14 cellular contexts compared by ENCODE assay signal in genomic region chr12:4664111-4664510, GRCh38. TPM values are rescaled to one million over a fixed set of nuclear protein-coding genes. Genes with fewer than 3 reads are reported as not detected.
A peak's percentile ranks its signal among the peaks of the same experiment; 100 is the strongest.
DNase-seq lines count a peak whose midpoint lies in the region; ATAC-seq, FAIRE-seq and TF ChIP-seq lines count a peak whose summit lies in the region.
"Had no signal": no experiment of that assay in that cellular context is flagged by ENCODE, and none has a peak within 500 bp of the region (broad histone marks: within the 10 kb centered on the region; RNA-seq: fewer than 3 reads in every experiment).

No MANE protein-coding gene starts in this region.

- TF ChIP-seq CTCF in foreskin keratinocyte (conservative IDR thresholded peaks at IDR 0.05) (no peak), pancreas (IDR thresholded peaks at IDR 0.05) (no peak)

- ATAC-seq in foreskin keratinocyte (peak; percentile 83), pancreas (no peak), Right ventricle myocardium superior (ENCODE audit: poor library complexity) (no peak), GM21367 (IDR thresholded peaks at IDR 0.05; ENCODE audit: unreplicated experiment) (no peak)
- ATAC-seq: activated CD8-positive, alpha-beta T cell treated with anti-CD3 and anti-CD28 coated beads for 36 hours had no signal

- H3K4me3 ChIP-seq in pancreas, result no peak overlapping the region
- H3K4me3 ChIP-seq: esophagus muscularis mucosa, thoracic aorta had no signal

- H3K36me3 ChIP-seq in pancreas, result peaks cover 13 to 57% (median 28%) of the 10 kb centered on the region in 3 donors

- H3K27me3 ChIP-seq in foreskin keratinocyte, result no peaks in the 10 kb centered on the region
- no peaks in the 10 kb centered on the region for H3K27me3 ChIP-seq in pancreas
- H3K27me3 ChIP-seq: esophagus muscularis mucosa had no signal

- 49 to 93% methylated on average over 2 of the region's 2 CpGs for WGBS in pancreas, 2 donors

- peak; percentile 62 for DNase-seq in AG08396 (ENCODE audit: low spot score)
- peak; percentile 5 for DNase-seq in HK-2 (ENCODE audit: unreplicated experiment)
- DNase-seq in amniotic stem cell (lab: John Stamatoyannopoulos, UW), result peak; percentile 50
- DNase-seq in foreskin keratinocyte, result peak; percentile 14 to 74
- DNase-seq in pancreas, result no peak
- DNase-seq in stimulated activated CD4-positive, alpha-beta T cell treated with anti-CD3 and anti-CD28 coated beads, Interleukin-4, amount 100 ng/mL, for 1 hour, result no peak
- DNase-seq in Right ventricle myocardium superior, result no peak
- DNase-seq: activated CD8-positive, alpha-beta T cell treated with anti-CD3 and anti-CD28 coated beads for 36 hours; NCI-H1092 treated with DMSO at 0.1 percent for 48 hours; NCI-H526 treated with DMSO at 0.1 percent for 48 hours had no signal

- no peaks in the 10 kb centered on the region for H3K4me1 ChIP-seq in foreskin keratinocyte
- no peaks in the 10 kb centered on the region for H3K4me1 ChIP-seq in pancreas
- H3K4me1 ChIP-seq: esophagus muscularis mucosa had no signal

- intact Hi-C loops in pancreas (cut with DNase I) (no loop called here), Right ventricle myocardium superior (cut with DNase I) (no loop called here)

- no peak overlapping the region for H3K27ac ChIP-seq in foreskin keratinocyte
- H3K27ac ChIP-seq in pancreas, result no peak overlapping the region
- H3K27ac ChIP-seq: esophagus muscularis mucosa, thoracic aorta had no signal

- no peak for FAIRE-seq in pancreas (lab: Jason Lieb, UNC)
- FAIRE-seq: GM12891 had no signal

- H3K9me3 ChIP-seq in pancreas, result no peaks in the 10 kb centered on the region
- H3K9me3 ChIP-seq: esophagus muscularis mucosa, thoracic aorta had no signal

RNA-seq across cellular contexts. Expression of gene NDUFA9, which starts 15.2 kb away (rescaled TPM):
- 129 TPM in 2 replicates for total RNA-seq in foreskin keratinocyte
- 129 and 134 TPM in 2 replicates for polyA plus RNA-seq in foreskin keratinocyte
- total RNA-seq in pancreas, result 10 to 100 TPM; 21.1 to 45.3 (median 36.1) TPM
- polyA plus RNA-seq in pancreas, result 10 to 100 TPM; 33.8 to 48.6 TPM
- total RNA-seq in Right ventricle myocardium superior, result 371 TPM

RNA-seq across cellular contexts. Expression of gene AKAP3, which starts 15.3 kb away (rescaled TPM):
- 1.2 and 1.7 TPM in 2 replicates for total RNA-seq in foreskin keratinocyte
- polyA plus RNA-seq in foreskin keratinocyte, result 0.35 and 0.42 TPM in 2 replicates
- total RNA-seq in pancreas, result 1 to 10 TPM; 1.9 to 3.9 (median 2.6) TPM
- polyA plus RNA-seq in pancreas, result under 1 TPM; 0.87 TPM
- 3.0 TPM for total RNA-seq in Right ventricle myocardium superior

RNA-seq across cellular contexts. Expression of gene GALNT8, which starts 56.1 kb away (rescaled TPM):
- not detected in 2 replicates for total RNA-seq in foreskin keratinocyte
- not detected in 2 replicates for polyA plus RNA-seq in foreskin keratinocyte
- 1 to 10 TPM in 1 of 6 donors, under 1 TPM in 5; 0.28 to 1.8 (median 0.43) TPM for total RNA-seq in pancreas
- 1 to 10 TPM; 1.7 to 5.7 TPM for polyA plus RNA-seq in pancreas
- 2.9 TPM for total RNA-seq in Right ventricle myocardium superior

Comparison
In these comparisons a context has a peak if more than half of its experiments do, and no peak if none do; other contexts are left out.
1. DNase-seq: peak in AG08396 (single experiment), HK-2 (single experiment), amniotic stem cell (single experiment) and foreskin keratinocyte (2 of 2); none in pancreas (0 of 6), stimulated activated CD4-positive, alpha-beta T cell treated with anti-CD3 and anti-CD28 coated beads, Interleukin-4, amount 100 ng/mL, for 1 hour (single experiment) and Right ventricle myocardium superior (single experiment).